In genomic region chr11:83035070-83035854, GRCh38 we compare ENCODE assay signal across 9 cellular contexts. TPM values are rescaled to one million over a fixed set of nuclear protein-coding genes. Genes with fewer than 3 reads are reported as not detected.
DNase-seq lines count a peak whose midpoint lies in the region; ATAC-seq and TF ChIP-seq lines count a peak whose summit lies in the region.
"Had no signal": no experiment of that assay in that cellular context is flagged by ENCODE, and none has a peak within 500 bp of the region (broad histone marks: within the 10 kb centered on the region; RNA-seq: fewer than 3 reads in every experiment).

No MANE protein-coding gene starts in this region.

- H3K4me3 Mint-ChIP-seq in activated naive CD4-positive, alpha-beta T cell treated with anti-CD3 and anti-CD28 coated beads, Interleukin-2, amount 10 ng/mL, durations not matched to agents 7 days and 5 days = no peak overlapping the region

- TF ChIP-seq CTCF in GM10248 (IDR thresholded peaks at IDR 0.05; ENCODE audit: control extremely low read depth, extremely low read depth, low read depth, missing control alignments) = no peak

- peaks cover 20% of the 10 kb centered on the region for H3K36me3 Mint-ChIP-seq in activated naive CD4-positive, alpha-beta T cell treated with anti-CD3 and anti-CD28 coated beads, Interleukin-2, amount 10 ng/mL, durations not matched to agents 7 days and 5 days

- DNase-seq in NCI-H82 (lab: John Stamatoyannopoulos, UW) (peak; percentile 72), fibroblast of gingiva (ENCODE audit: low read depth) (peak; percentile 72), superior temporal gyrus (ENCODE audit: extremely low spot score) (peak; percentile 14), mucosa of gallbladder (ENCODE audit: low spot score) (no peak), GM10248 (ENCODE audit: extremely low spot score) (no peak), DMS53 (lab: John Stamatoyannopoulos, UW) (no peak)
- no peak for DNase-seq in activated naive CD4-positive, alpha-beta T cell treated with anti-CD3 and anti-CD28 coated beads, Interleukin-2, amount 10 ng/mL, durations not matched to agents 7 days and 5 days

- CTCF ChIA-PET in GM10248 (lab: Yijun Ruan, JAX) = interaction anchor here (1.8 to 6.2 kb wide), 3 partner anchors 8 to 18 kb away, joined by 6 to 38 read pairs (median 7); no protein-coding TSS in a partner anchor
- CTCF ChIA-PET in activated naive CD4-positive, alpha-beta T cell treated with anti-CD3 and anti-CD28 coated beads, Interleukin-2, amount 10 ng/mL, durations not matched to agents 7 days and 5 days (lab: Charles Lee) = interaction anchor here (1.0 kb wide), 1 partner anchor 108 kb away, joined by 3 read pairs; no protein-coding TSS in a partner anchor

- H3K4me1 Mint-ChIP-seq in activated naive CD4-positive, alpha-beta T cell treated with anti-CD3 and anti-CD28 coated beads, Interleukin-2, amount 10 ng/mL, durations not matched to agents 7 days and 5 days = peaks cover 26% of the 10 kb centered on the region

- peak; percentile 52 for ATAC-seq in GM21447 (IDR thresholded peaks at IDR 0.05; ENCODE audit: unreplicated experiment)
- ATAC-seq: HCT116 had no signal

- no peak overlapping the region for H3K27ac Mint-ChIP-seq in activated naive CD4-positive, alpha-beta T cell treated with anti-CD3 and anti-CD28 coated beads, Interleukin-2, amount 10 ng/mL, durations not matched to agents 7 days and 5 days

- H3K27me3 Mint-ChIP-seq in activated naive CD4-positive, alpha-beta T cell treated with anti-CD3 and anti-CD28 coated beads, Interleukin-2, amount 10 ng/mL, durations not matched to agents 7 days and 5 days = no peaks in the 10 kb centered on the region

- POLR2A ChIA-PET in GM10248 (lab: Yijun Ruan, JAX) = interaction anchor here (0.6 kb wide), 1 partner anchor 28 kb away, joined by 4 read pairs; no protein-coding TSS in a partner anchor

- H3K9me3 Mint-ChIP-seq in activated naive CD4-positive, alpha-beta T cell treated with anti-CD3 and anti-CD28 coated beads, Interleukin-2, amount 10 ng/mL, durations not matched to agents 7 days and 5 days = peaks cover 5% of the 10 kb centered on the region

RNA-seq across cellular contexts. Expression of gene RAB30, which starts 36.4 kb away (rescaled TPM):
- total RNA-seq in mucosa of gallbladder = 13.6 TPM

Comparison
In these comparisons a context has a peak if more than half of its experiments do, and no peak if none do; other contexts are left out.
1. DNase-seq: peak in NCI-H82 (single experiment), fibroblast of gingiva (single experiment) and superior temporal gyrus (single experiment); none in mucosa of gallbladder (single experiment), GM10248 (single experiment), activated naive CD4-positive, alpha-beta T cell treated with anti-CD3 and anti-CD28 coated beads, Interleukin-2, amount 10 ng/mL, durations not matched to agents 7 days and 5 days (single experiment) and DMS53 (single experiment).